ENCODE assay signal across 22 cellular contexts in the genomic region with DNA sequence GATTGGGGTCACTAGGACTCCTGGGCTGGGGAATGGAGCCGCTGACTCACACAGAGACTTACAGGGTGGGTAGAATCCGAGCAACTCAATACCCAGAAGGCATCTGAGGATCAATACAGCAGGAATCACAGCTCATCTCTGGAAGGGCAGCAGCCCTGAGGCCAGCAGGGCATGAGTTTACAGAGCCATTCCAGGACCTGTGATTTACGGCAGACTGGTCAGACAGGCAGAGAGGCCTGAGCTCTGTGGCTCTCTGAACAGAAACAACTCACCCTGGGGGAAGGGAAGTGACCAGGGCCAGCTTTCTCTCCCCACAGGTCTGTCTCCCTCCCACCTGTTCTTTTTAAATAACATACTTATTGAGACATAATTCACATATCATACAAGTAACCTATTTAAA.
DNase-seq lines count a peak whose midpoint lies in the region; ATAC-seq, FAIRE-seq and TF ChIP-seq lines count a peak whose summit lies in the region.
"Had no signal": no experiment of that assay in that cellular context is flagged by ENCODE, and none has a peak within 500 bp of the region (broad histone marks: within the 10 kb centered on the region; RNA-seq: fewer than 3 reads in every experiment).

No MANE protein-coding gene starts in this region.

- no peaks in the 10 kb centered on the region for H3K9me1 ChIP-seq in K562 (ENCODE audit: control insufficient read depth, insufficient read depth, low read length)

- no peak overlapping the region for H4K8ac ChIP-seq in neuronal stem cell (ENCODE audit: low read depth, low read length)

- H3K4ac ChIP-seq in neuronal stem cell (ENCODE audit: low read length), result no peak overlapping the region

- 4% methylated on average over 3 of the region's 3 CpGs for WGBS in K562 (ENCODE audit: insufficient coverage, low coverage, missing lambda C conversion rate)
- no CpG with 5 or more reads among the region's 3 CpGs for WGBS in neuronal stem cell (ENCODE audit: extremely low coverage in 2 of 2, insufficient read length in 2 of 2, insufficient replicate concordance in 1 of 2), 2 donors
- 88 to 89% methylated on average over 3 of the region's 3 CpGs for WGBS in GM23248 (ENCODE audit: low coverage in 1 of 2, low lambda C conversion rate in 2 of 2, missing lambda C conversion rate in 2 of 2), 2 experiments

- intact Hi-C loops in K562 (cut with micrococcal nuclease), result no loop called here
- intact Hi-C loops in posterior vena cava (cut with DNase I), result no loop called here

- H3K36me3 ChIP-seq in K562 (ENCODE audit: control insufficient read depth, insufficient read depth, low read length), result no peaks in the 10 kb centered on the region
- no peaks in the 10 kb centered on the region for H3K36me3 ChIP-seq in neuronal stem cell (replicated peaks in 1 of 2; ENCODE audit: control insufficient read depth in 2 of 2, insufficient read depth in 2 of 2, low read length in 2 of 2)
- H3K36me3 ChIP-seq in GM23248 (ENCODE audit: low read depth), result no peaks in the 10 kb centered on the region

- H2AK5ac ChIP-seq in neuronal stem cell (ENCODE audit: low read depth, low read length), result no peak overlapping the region

- no peak overlapping the region for H3K23ac ChIP-seq in neuronal stem cell (ENCODE audit: low read depth, low read length, poor library complexity)

- no peak for FAIRE-seq in K562 (lab: Jason Lieb, UNC)
- FAIRE-seq: GM19239, H1 had no signal

- peaks cover 23% of the 10 kb centered on the region for H3F3A ChIP-seq in GM23248 (ENCODE audit: insufficient read depth)

- TF ChIP-seq EP300 in K562 (IDR thresholded peaks at IDR 0.05; ENCODE audit: low read length), result no peak

- no peak overlapping the region for H2BK5ac ChIP-seq in neuronal stem cell (ENCODE audit: low read length)

- no peak for TF ChIP-seq POLR2A in K562 (conservative IDR thresholded peaks at IDR 0.05)

- H4K20me1 ChIP-seq in K562 (replicated peaks; ENCODE audit: control insufficient read depth, insufficient read depth, low read length) (no peaks in the 10 kb centered on the region), GM23248 (ENCODE audit: insufficient read depth) (no peaks in the 10 kb centered on the region)

- no peak overlapping the region for H3K4me3 ChIP-seq in K562
- H3K4me3 ChIP-seq in neuronal stem cell (ENCODE audit: low read length in 2 of 2), result no peak overlapping the region
- H3K4me3 ChIP-seq in GM23248, result no peak overlapping the region

- peaks cover 0 to 14% of the 10 kb centered on the region in 2 experiments; a peak in 2 of 5 replicates for H3K4me1 ChIP-seq in K562 (replicated peaks in 1 of 2; ENCODE audit: control insufficient read depth in 2 of 2, insufficient read depth in 2 of 2, low read length in 2 of 2)
- H3K4me1 ChIP-seq in neuronal stem cell (ENCODE audit: control insufficient read depth in 2 of 2, insufficient read depth in 1 of 2, low read depth in 1 of 2, low read length in 2 of 2), result no peaks in the 10 kb centered on the region
- H3K4me1 ChIP-seq in GM23248 (ENCODE audit: insufficient read depth), result peaks cover 22% of the 10 kb centered on the region
- H3K4me1 ChIP-seq: Caco-2 had no signal

- H3K14ac ChIP-seq in neuronal stem cell (ENCODE audit: low read length), result no peak overlapping the region

- no peak overlapping the region for H4K91ac ChIP-seq in neuronal stem cell (ENCODE audit: low read depth, low read length, poor library complexity)

- H3K27me3 ChIP-seq in K562 (ENCODE audit: control insufficient read depth in 2 of 2, insufficient read depth in 2 of 2, low read length in 2 of 2) (peaks cover 0 to 9% of the 10 kb centered on the region in 2 experiments; a peak in 3 of 5 replicates), neuronal stem cell (ENCODE audit: control insufficient read depth in 3 of 3, insufficient read depth in 3 of 3, low read depth in 1 of 3, low read length in 3 of 3) (no peaks in the 10 kb centered on the region), GM23248 (replicated peaks; ENCODE audit: insufficient read depth) (no peaks in the 10 kb centered on the region)

- TF ChIP-seq RAD21 in K562 (CRISPR knock-in tag; conservative IDR thresholded peaks at IDR 0.05 in 1 of 2, IDR thresholded peaks at IDR 0.05 in 1 of 2), result no peak

- H3K79me1 ChIP-seq in neuronal stem cell (ENCODE audit: low read depth, low read length), result no peaks in the 10 kb centered on the region

- CTCF ChIA-PET in HEK293T (lab: Yijun Ruan, JAX), result no interaction called here
- CTCF ChIA-PET in K562 (lab: Yijun Ruan, JAX; ENCODE audit: low intra/inter-chr PET ratio), result no interaction called here

- no peak overlapping the region for H2BK15ac ChIP-seq in neuronal stem cell (ENCODE audit: low read length)

- ATAC-seq in K562 (no peak), HG02981 (IDR thresholded peaks at IDR 0.05; ENCODE audit: unreplicated experiment) (no peak), GM21717 (IDR thresholded peaks at IDR 0.05; ENCODE audit: unreplicated experiment) (no peak)
- ATAC-seq: CD8-positive, alpha-beta T cell; PC-3 had no signal

- H2AFZ ChIP-seq in K562 (ENCODE audit: low read depth, low read length) (no peak overlapping the region), neuronal stem cell (ENCODE audit: low read length) (no peak overlapping the region), GM23248 (no peak overlapping the region)

- no TSS peak for BruUV-seq in K562 (replicated peaks; lab: Mats Ljungman, UMichigan)

- in situ Hi-C loops in K562 (cut with MboI), result no loop called here
- in situ Hi-C loops in GM23248 (cut with MboI), result no loop called here

- no peaks in the 10 kb centered on the region for H3K9me2 ChIP-seq in GM23248 (ENCODE audit: insufficient read depth)
- H3K9me2 ChIP-seq: SK-N-SH had no signal

- TF ChIP-seq CTCF in K562 (IDR thresholded peaks at IDR 0.05 in 2 of 3, conservative IDR thresholded peaks at IDR 0.05 in 1 of 3; ENCODE audit: insufficient read depth in 2 of 3, low read depth in 1 of 3, low read length in 3 of 3), result no peak

- H3K9ac ChIP-seq in K562 (ENCODE audit: insufficient read depth in 1 of 2, low read depth in 2 of 2, low read length in 2 of 2), result no peak overlapping the region
- no peak overlapping the region for H3K9ac ChIP-seq in neuronal stem cell (ENCODE audit: low read depth, low read length, poor library complexity)
- H3K9ac ChIP-seq in GM23248, result no peak overlapping the region
- H3K9ac ChIP-seq: SK-N-SH had no signal

- no peak for DNase-seq in HEK293T (ENCODE audit: extremely low spot score)
- DNase-seq in K562 (ENCODE audit: extremely low read depth in 1 of 4, low spot score in 3 of 4), result no peak
- no peak for DNase-seq in neuronal stem cell (ENCODE audit: low spot score)
- DNase-seq in posterior vena cava (ENCODE audit: low spot score), result no peak
- DNase-seq in GM23248, result no peak
- DNase-seq: Caco-2; CD8-positive, alpha-beta T cell; DMS79; HCEC 1CT; Karpas-422; NCI-H2029; NCI-H446; NCI-H524 treated with DMSO at 0.1 percent for 48 hours; NCI-H774; PC-3; SK-N-SH had no signal

- H3K9me3 ChIP-seq in K562 (replicated peaks; ENCODE audit: control insufficient read depth, insufficient read depth, low read depth, low read length) (no peaks in the 10 kb centered on the region), neuronal stem cell (replicated peaks in 1 of 2; ENCODE audit: control insufficient read depth in 2 of 2, insufficient read depth in 1 of 2, low read depth in 1 of 2, low read length in 2 of 2) (peaks cover 0 to 2% of the 10 kb centered on the region in 2 donors), GM23248 (ENCODE audit: low read depth) (no peaks in the 10 kb centered on the region)
- H3K9me3 ChIP-seq: Caco-2, SK-N-SH had no signal

- no peak overlapping the region for H2BK12ac ChIP-seq in neuronal stem cell (ENCODE audit: low read length)

- no peaks in the 10 kb centered on the region for H3K79me2 ChIP-seq in K562 (ENCODE audit: control insufficient read depth, insufficient read depth, low read length)
- no peaks in the 10 kb centered on the region for H3K79me2 ChIP-seq in GM23248 (ENCODE audit: insufficient read depth)

- H3K27ac ChIP-seq in K562 (ENCODE audit: extremely low read depth, low read depth, low read length) (no peak overlapping the region), neuronal stem cell (replicated peaks; ENCODE audit: low read length) (no peak overlapping the region), GM23248 (no peak overlapping the region)
- H3K27ac ChIP-seq: C4-2B, HL-60 had no signal

- no peak overlapping the region for H2BK120ac ChIP-seq in neuronal stem cell (ENCODE audit: low read depth, low read length)

- peak overlapping the region; percentile 19 for H3K18ac ChIP-seq in neuronal stem cell (ENCODE audit: low read length)

- no peak overlapping the region for H3K4me2 ChIP-seq in K562 (ENCODE audit: insufficient read depth, low read length)
- H3K4me2 ChIP-seq in neuronal stem cell (ENCODE audit: insufficient read depth, low read length, poor library complexity, severe bottlenecking), result no peak overlapping the region
- H3K4me2 ChIP-seq in GM23248 (ENCODE audit: unreplicated experiment), result no peak overlapping the region
- H3K4me2 ChIP-seq: SK-N-SH had no signal

- POLR2A ChIA-PET in HEK293T (lab: Yijun Ruan, JAX) (no interaction called here), K562 (lab: Yijun Ruan, JAX) (interaction anchor here (1.2 kb wide), 1 partner anchor 33 kb away, joined by 3 read pairs; no protein-coding TSS in a partner anchor)

TF ChIP-seq in HEK293T, 16 proteins besides CTCF, POLR2A, EP300 and RAD21:
- TF ChIP-seq, protein P1, sequence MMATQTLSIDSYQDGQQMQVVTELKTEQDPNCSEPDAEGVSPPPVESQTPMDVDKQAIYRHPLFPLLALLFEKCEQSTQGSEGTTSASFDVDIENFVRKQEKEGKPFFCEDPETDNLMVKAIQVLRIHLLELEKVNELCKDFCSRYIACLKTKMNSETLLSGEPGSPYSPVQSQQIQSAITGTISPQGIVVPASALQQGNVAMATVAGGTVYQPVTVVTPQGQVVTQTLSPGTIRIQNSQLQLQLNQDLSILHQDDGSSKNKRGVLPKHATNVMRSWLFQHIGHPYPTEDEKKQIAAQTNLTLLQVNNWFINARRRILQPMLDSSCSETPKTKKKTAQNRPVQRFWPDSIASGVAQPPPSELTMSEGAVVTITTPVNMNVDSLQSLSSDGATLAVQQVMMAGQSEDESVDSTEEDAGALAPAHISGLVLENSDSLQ (IDR thresholded peaks at IDR 0.05), result 0 out of 2 replicates have a peak, but pooled peaks have one; percentile 15
- TF ChIP-seq ARNT (IDR thresholded peaks at IDR 0.05), result no peak

TF ChIP-seq in K562, 482 proteins besides CTCF, POLR2A, EP300 and RAD21 (continues in another document):
- peak; percentile 4 for TF ChIP-seq MEIS2 (IDR thresholded peaks at IDR 0.05; ENCODE audit: partially characterized antibody)
